28 cellular contexts compared by ENCODE assay signal in the genomic region with DNA sequence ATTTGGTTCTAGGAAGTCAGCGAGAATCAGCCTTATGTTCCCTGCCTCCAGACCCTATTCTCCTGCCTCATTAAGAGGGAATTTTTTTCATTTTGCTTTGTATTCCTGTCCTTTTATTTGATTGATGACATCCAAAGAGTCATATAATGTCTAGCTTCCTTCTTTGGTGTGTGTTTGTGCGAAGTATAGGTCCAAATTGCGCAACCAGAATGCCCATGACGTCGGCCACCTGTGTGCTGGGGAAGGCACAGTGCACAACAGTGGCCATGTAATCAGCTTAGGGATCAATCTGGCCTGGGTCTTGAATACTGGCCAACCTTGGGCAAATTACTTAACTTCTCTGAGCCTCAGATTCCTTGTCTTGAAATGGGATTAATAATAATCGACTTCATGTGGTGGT.
"Had no signal": no experiment of that assay in that cellular context is flagged by ENCODE, and none has a peak within 500 bp of the region (broad histone marks: within the 10 kb centered on the region; RNA-seq: fewer than 3 reads in every experiment).

No MANE protein-coding gene starts in this region.

- H3K27ac ChIP-seq: breast epithelium, ovary, prostate gland, skin epidermis, stomach, thyroid gland had no signal

- H3K27me3 ChIP-seq: breast epithelium, ovary, stomach, thyroid gland had no signal

- H3K4me3 ChIP-seq: breast epithelium, ovary, prostate gland, skin epidermis, stomach, thyroid gland had no signal

- H3K36me3 ChIP-seq: breast epithelium, ovary, prostate gland, stomach, thyroid gland had no signal

- FAIRE-seq: keratinocyte had no signal

- ATAC-seq: activated CD8-positive, alpha-beta memory T cell treated with anti-CD3 and anti-CD28 coated beads, Interleukin-2, amount 10 ng/mL, durations not matched to agents 7 days and 5 days; activated CD8-positive, alpha-beta T cell treated with anti-CD3 and anti-CD28 coated beads, Interleukin-2, amount 10 ng/mL, durations not matched to agents 7 days and 5 days; activated naive CD4-positive, alpha-beta T cell treated with anti-CD3 and anti-CD28 coated beads, Interleukin-2, amount 50 U/mL, for 72 hours; esophagus mucosa; left cardiac atrium; sciatic nerve; stimulated activated naive B cell treated with anti-CD40 and anti-IgM and Interleukin-4, amounts not matched to agents 10 μg/mL and 1 μg/mL and 100 μg/mL, for 72 hours; WTC11 had no signal

- H3K4me1 ChIP-seq: breast epithelium, prostate gland, stomach, thyroid gland had no signal

- DNase-seq: activated CD4-positive, alpha-beta T cell treated with anti-CD3 and anti-CD28 coated beads for 1 hour; activated CD4-positive, alpha-beta T cell treated with anti-CD3 and anti-CD28 coated beads, Interleukin-2, amount 10 ng/mL, durations not matched to agents 7 days and 5 days; activated CD8-positive, alpha-beta memory T cell treated with anti-CD3 and anti-CD28 coated beads, Interleukin-2, amount 10 ng/mL, durations not matched to agents 7 days and 5 days; activated CD8-positive, alpha-beta T cell treated with anti-CD3 and anti-CD28 coated beads, Interleukin-2, amount 10 ng/mL, durations not matched to agents 7 days and 5 days; activated T-cell treated with anti-CD3 and anti-CD28 coated beads, Interleukin-2, amount 50 U/mL, for 48 hours; central memory CD4-positive, alpha-beta T cell; endodermal cell; foreskin fibroblast; head of caudate nucleus; hippocampal formation; left cardiac atrium; mammary epithelial cell; naive B cell; nephron progenitor cell; ovary; retina; stimulated activated naive B cell treated with anti-CD40 and anti-IgM and Interleukin-4, amounts not matched to agents 10 μg/mL and 1 μg/mL and 100 μg/mL, for 72 hours; stomach; T1000; thyroid gland had no signal

- H3K9me3 ChIP-seq: breast epithelium, ovary, prostate gland, stomach, thyroid gland had no signal
